In the genomic region with DNA sequence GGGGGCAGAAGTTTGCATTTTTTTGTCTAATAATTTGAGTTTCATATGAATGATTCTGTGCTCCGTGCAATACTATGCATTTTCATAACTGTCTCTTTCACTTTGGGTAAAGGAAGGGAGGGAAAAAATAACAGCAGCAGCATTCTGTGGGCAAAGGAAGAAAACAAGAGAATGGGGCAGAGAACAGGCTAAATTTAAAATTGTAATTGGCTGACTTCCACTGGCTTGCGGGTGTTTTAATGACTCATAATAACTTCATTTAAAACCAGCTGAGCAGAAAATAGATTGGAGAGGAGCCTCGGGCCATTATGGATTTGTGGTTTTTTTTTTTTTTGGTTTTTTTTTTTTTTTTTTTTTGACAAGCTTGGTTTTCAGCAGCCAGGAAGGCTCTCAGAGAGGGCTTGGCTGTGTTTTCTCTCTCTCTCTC, we compare ENCODE assay signal across 7 cellular contexts.
DNase-seq lines count a peak whose midpoint lies in the region; ATAC-seq, FAIRE-seq and TF ChIP-seq lines count a peak whose summit lies in the region.

No MANE protein-coding gene starts in this region.

- peak overlapping the region; percentile 82 for H3K27ac Mint-ChIP-seq in stimulated activated effector memory CD8-positive, alpha-beta T cell treated with anti-CD3 and anti-CD28 coated beads, Interleukin-12 subunit alpha, Interleukin-12 subunit beta, amount 100 ng/mL, for 72 hours

- peaks cover 93% of the 10 kb centered on the region for H3K4me1 ChIP-seq in adipocyte (ENCODE audit: control insufficient read depth, insufficient read depth, low read length)
- H3K4me1 ChIP-seq in right atrium auricular region: peaks cover 2 to 97% of the 10 kb centered on the region in 2 donors

- no peaks in the 10 kb centered on the region for H3K9me3 Mint-ChIP-seq in stimulated activated effector memory CD8-positive, alpha-beta T cell treated with anti-CD3 and anti-CD28 coated beads, Interleukin-12 subunit alpha, Interleukin-12 subunit beta, amount 100 ng/mL, for 72 hours

- H3K36me3 ChIP-seq in adipocyte (ENCODE audit: control insufficient read depth, insufficient read depth, low read length, severe bottlenecking): peaks cover 19% of the 10 kb centered on the region
- no peaks in the 10 kb centered on the region for H3K36me3 ChIP-seq in right atrium auricular region

- peaks cover 46% of the 10 kb centered on the region for H3K36me3 Mint-ChIP-seq in stimulated activated effector memory CD8-positive, alpha-beta T cell treated with anti-CD3 and anti-CD28 coated beads, Interleukin-12 subunit alpha, Interleukin-12 subunit beta, amount 100 ng/mL, for 72 hours

- TF ChIP-seq CTCF in HFF-Myc (IDR thresholded peaks at IDR 0.05; ENCODE audit: low read depth, low read length, missing control alignments) (no peak), right atrium auricular region (IDR thresholded peaks at IDR 0.05) (no peak)

- DNase-seq in HFF-Myc (ENCODE audit: extremely low read depth, low read depth): peak; percentile 36
- DNase-seq in NCI-H2171 (lab: John Stamatoyannopoulos, UW): peak; percentile 69
- DNase-seq in adipocyte (ENCODE audit: low read depth): peak; percentile 96
- DNase-seq in right atrium auricular region (ENCODE audit: low spot score): no peak
- no peak for DNase-seq in stimulated activated effector memory CD8-positive, alpha-beta T cell treated with anti-CD3 and anti-CD28 coated beads, Interleukin-12 subunit alpha, Interleukin-12 subunit beta, amount 100 ng/mL, for 72 hours (ENCODE audit: low spot score in 2 of 2)
- no peak for DNase-seq in GM19239 (ENCODE audit: insufficient read length, low spot score)

- H3K4me3 ChIP-seq in HFF-Myc (replicated peaks; ENCODE audit: low read depth, low read length) (no peak overlapping the region), adipocyte (ENCODE audit: low read length) (peak overlapping the region; percentile 3), right atrium auricular region (no peak overlapping the region)

- peak; percentile 74 for ATAC-seq in stimulated activated effector memory CD8-positive, alpha-beta T cell treated with anti-CD3 and anti-CD28 coated beads, Interleukin-12 subunit alpha, Interleukin-12 subunit beta, amount 100 ng/mL, for 72 hours
- no peak for ATAC-seq in GM19467 (IDR thresholded peaks at IDR 0.05; ENCODE audit: unreplicated experiment)

- peak overlapping the region; percentile 95 for H3K9ac ChIP-seq in adipocyte (ENCODE audit: low read length)

- no peak for FAIRE-seq in GM19239 (lab: Jason Lieb, UNC)

- peaks cover 91% of the 10 kb centered on the region for H3K4me1 Mint-ChIP-seq in stimulated activated effector memory CD8-positive, alpha-beta T cell treated with anti-CD3 and anti-CD28 coated beads, Interleukin-12 subunit alpha, Interleukin-12 subunit beta, amount 100 ng/mL, for 72 hours

- peak overlapping the region; percentile 99 for H3K27ac ChIP-seq in right atrium auricular region

- H3K9me3 ChIP-seq in adipocyte (ENCODE audit: control insufficient read depth, low read length) (no peaks in the 10 kb centered on the region), right atrium auricular region (no peaks in the 10 kb centered on the region)

- H3K4me3 Mint-ChIP-seq in stimulated activated effector memory CD8-positive, alpha-beta T cell treated with anti-CD3 and anti-CD28 coated beads, Interleukin-12 subunit alpha, Interleukin-12 subunit beta, amount 100 ng/mL, for 72 hours: peak overlapping the region; percentile 51

- no peaks in the 10 kb centered on the region for H3K27me3 ChIP-seq in adipocyte (replicated peaks; ENCODE audit: control insufficient read depth, insufficient read depth, low read length)
- no peaks in the 10 kb centered on the region for H3K27me3 ChIP-seq in right atrium auricular region

Comparison
In these comparisons a context has a peak if more than half of its experiments do, and no peak if none do; other contexts are left out.
1. DNase-seq: peak in HFF-Myc (single experiment), NCI-H2171 (single experiment) and adipocyte (single experiment); none in right atrium auricular region (single experiment), stimulated activated effector memory CD8-positive, alpha-beta T cell treated with anti-CD3 and anti-CD28 coated beads, Interleukin-12 subunit alpha, Interleukin-12 subunit beta, amount 100 ng/mL, for 72 hours (0 of 2) and GM19239 (single experiment).